In the genomic region with DNA sequence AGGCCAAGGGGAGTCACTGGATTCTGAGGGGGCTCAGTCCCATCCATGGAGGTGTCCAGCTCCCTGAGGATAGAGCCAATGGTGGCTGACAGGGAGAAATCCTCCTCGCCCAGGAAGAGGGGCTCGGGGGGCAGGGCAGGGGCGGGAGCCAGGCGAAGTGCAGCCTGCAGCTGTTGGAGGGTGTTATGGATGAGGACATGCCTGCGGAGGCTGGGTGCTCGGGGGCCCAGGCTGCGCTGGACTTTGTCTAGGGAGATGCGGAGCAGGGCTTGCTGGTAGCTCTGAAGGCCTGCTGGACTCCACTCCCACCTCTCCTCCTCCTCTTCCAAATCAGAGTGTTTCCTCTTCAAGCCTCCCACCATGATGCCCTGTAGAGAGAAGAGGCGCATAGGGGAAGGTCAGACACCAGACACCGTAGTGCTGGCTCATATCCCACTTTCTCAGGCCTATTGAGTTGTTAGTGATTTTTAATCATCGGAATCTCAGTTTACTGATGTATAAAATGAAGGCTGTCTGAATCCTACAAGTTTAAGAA, we compare ENCODE assay signal across 11 cellular contexts. TPM values are rescaled to one million over a fixed set of nuclear protein-coding genes. Genes with fewer than 3 reads are reported as not detected.
DNase-seq lines count a peak whose midpoint lies in the region; ATAC-seq and TF ChIP-seq lines count a peak whose summit lies in the region.
"Had no signal": no experiment of that assay in that cellular context is flagged by ENCODE, and none has a peak within 500 bp of the region (broad histone marks: within the 10 kb centered on the region; RNA-seq: fewer than 3 reads in every experiment).

No MANE protein-coding gene starts in this region.

- no peaks in the 10 kb centered on the region for H3K9me3 Mint-ChIP-seq in CD8-positive, alpha-beta memory T cell

- H3K36me3 Mint-ChIP-seq in CD8-positive, alpha-beta memory T cell: peaks cover 0 to 37% (median 3%) of the 10 kb centered on the region in 3 donors

- H3K9ac ChIP-seq in parathyroid adenoma: no peak overlapping the region

- H3K4me1 ChIP-seq in CD8-positive, alpha-beta memory T cell (ENCODE audit: insufficient read depth, low read length): peaks cover 14% of the 10 kb centered on the region
- peaks cover 26% of the 10 kb centered on the region for H3K4me1 ChIP-seq in parathyroid adenoma

- H3K9me3 ChIP-seq in CD8-positive, alpha-beta memory T cell (ENCODE audit: low read length): no peaks in the 10 kb centered on the region
- H3K9me3 ChIP-seq in parathyroid adenoma (ENCODE audit: control insufficient read depth, low read length): no peaks in the 10 kb centered on the region

- H3K27me3 Mint-ChIP-seq in CD8-positive, alpha-beta memory T cell: peaks cover 0 to 5% of the 10 kb centered on the region in 2 donors

- peaks cover 17 to 24% (median 17%) of the 10 kb centered on the region in 3 donors for H3K4me1 Mint-ChIP-seq in CD8-positive, alpha-beta memory T cell

- H3K27ac Mint-ChIP-seq in CD8-positive, alpha-beta memory T cell: peak overlapping the region; percentile 50 to 100 (median 98)

- TF ChIP-seq CTCF in NB4 (IDR thresholded peaks at IDR 0.05; ENCODE audit: low read depth, low read length) (no peak), coronary artery (IDR thresholded peaks at IDR 0.05) (no peak), parathyroid adenoma (IDR thresholded peaks at IDR 0.05) (no peak)

- H3K4me3 Mint-ChIP-seq in CD8-positive, alpha-beta memory T cell: peak overlapping the region in 5 of 7 donors; percentile 93 to 100 (median 98)

- no peak for ATAC-seq in HG03175 (IDR thresholded peaks at IDR 0.05; ENCODE audit: unreplicated experiment)

- H2AFZ ChIP-seq in parathyroid adenoma: no peak overlapping the region

- H3K79me2 ChIP-seq in parathyroid adenoma: peaks cover 6% of the 10 kb centered on the region

- POLR2A ChIA-PET in CD8-positive, alpha-beta memory T cell (lab: Charles Lee): interaction anchor here (1.0 to 3.3 kb wide), 2 partner anchors 24 to 27 kb away, joined by 3 to 27 read pairs; a partner anchor contains a TSS

- H3K27ac ChIP-seq in CD8-positive, alpha-beta memory T cell (ENCODE audit: low read depth, low read length): peak overlapping the region; percentile 70
- H3K27ac ChIP-seq in coronary artery (peak overlapping the region in 1 of 2 donors; percentile 36), parathyroid adenoma (peak overlapping the region; percentile 79)

- DNase-seq in CD8-positive, alpha-beta memory T cell: no peak
- DNase-seq in NB4 (ENCODE audit: low read depth) (no peak), coronary artery (ENCODE audit: low spot score) (no peak), midbrain (lab: John Stamatoyannopoulos, UW) (no peak), NCI-H1417 treated with DMSO at 0.1 percent for 48 hours (lab: John Stamatoyannopoulos, UW) (no peak)
- no peak for DNase-seq in central memory CD4-positive, alpha-beta T cell
- DNase-seq: GOT3; occipital lobe; stimulated activated naive CD4-positive, alpha-beta T cell treated with Interleukin-2 at 50 U/mL for 16 hours had no signal

- H3K27me3 ChIP-seq in CD8-positive, alpha-beta memory T cell (ENCODE audit: insufficient read depth, low read length, poor library complexity, severe bottlenecking): no peaks in the 10 kb centered on the region
- no peaks in the 10 kb centered on the region for H3K27me3 ChIP-seq in parathyroid adenoma (ENCODE audit: control insufficient read depth, insufficient read depth, low read length)

- H3K36me3 ChIP-seq in CD8-positive, alpha-beta memory T cell (ENCODE audit: insufficient read depth, low read length): peaks cover 24% of the 10 kb centered on the region
- H3K36me3 ChIP-seq in parathyroid adenoma (ENCODE audit: control insufficient read depth, insufficient read depth, low read length): no peaks in the 10 kb centered on the region

- CTCF ChIA-PET in CD8-positive, alpha-beta memory T cell (lab: Charles Lee): interaction anchor here (3.1 to 4.4 kb wide), 3 partner anchors 15 to 23 kb away, joined by 13 to 24 read pairs (median 19); a partner anchor contains a TSS

- TF ChIP-seq POLR2A in NB4 (IDR thresholded peaks at IDR 0.05; ENCODE audit: extremely low read depth, insufficient read length): no peak

- H3K4me2 ChIP-seq in parathyroid adenoma (ENCODE audit: low read length): peak overlapping the region; percentile 72

- H3K4me3 ChIP-seq in CD8-positive, alpha-beta memory T cell (ENCODE audit: low read length): no peak overlapping the region
- H3K4me3 ChIP-seq in NB4 (ENCODE audit: low read depth, low read length) (peak overlapping the region; percentile 64), coronary artery (peak overlapping the region; percentile 96), parathyroid adenoma (ENCODE audit: low read depth, low read length) (no peak overlapping the region)

RNA-seq across cellular contexts. Expression of a gene that starts 2.3 kb away (rescaled TPM):
- total RNA-seq in CD8-positive, alpha-beta memory T cell: 1 to 10 TPM; 7.0 to 8.5 TPM
- polyA plus RNA-seq in CD8-positive, alpha-beta memory T cell: 9.5 TPM

RNA-seq across cellular contexts. Expression of a gene that starts 16.0 kb away (rescaled TPM):
- 10 to 100 TPM; 15.9 to 17.8 TPM for total RNA-seq in CD8-positive, alpha-beta memory T cell
- polyA plus RNA-seq in CD8-positive, alpha-beta memory T cell: 13.0 TPM

RNA-seq across cellular contexts. Expression of a gene that starts 23.8 kb away (rescaled TPM):
- total RNA-seq in CD8-positive, alpha-beta memory T cell: 10 to 100 TPM; 17.4 to 18.9 TPM
- 22.8 TPM for polyA plus RNA-seq in CD8-positive, alpha-beta memory T cell

RNA-seq across cellular contexts. Expression of a gene that starts 25.0 kb away (rescaled TPM):
- total RNA-seq in CD8-positive, alpha-beta memory T cell: 1 to 10 TPM in 1 of 2 experiments, under 1 TPM in 1; 0.49 to 1.2 TPM
- not detected for polyA plus RNA-seq in CD8-positive, alpha-beta memory T cell

RNA-seq across cellular contexts. Expression of a gene that starts 28.6 kb away (rescaled TPM):
- 1 to 10 TPM; 1.4 to 1.6 TPM for total RNA-seq in CD8-positive, alpha-beta memory T cell
- 0.29 TPM for polyA plus RNA-seq in CD8-positive, alpha-beta memory T cell

Comparison
In these comparisons a context has a peak if more than half of its experiments do, and no peak if none do; other contexts are left out.
1. H3K4me3 ChIP-seq: peak in NB4 (single experiment) and coronary artery (single experiment); none in CD8-positive, alpha-beta memory T cell (single experiment) and parathyroid adenoma (single experiment).